ENCODE assay signal across 8 cellular contexts in genomic region chr3:61251174-61251972, GRCh38. TPM values are rescaled to one million over a fixed set of nuclear protein-coding genes. Genes with fewer than 3 reads are reported as not detected.
DNase-seq lines count a peak whose midpoint lies in the region; ATAC-seq and TF ChIP-seq lines count a peak whose summit lies in the region.

TSS of gene FHIT (minus strand) at chr3:61251452.

- no peaks in the 10 kb centered on the region for H3K36me3 Mint-ChIP-seq in activated T-cell treated with anti-CD3 and anti-CD28 coated beads, Interleukin-2, amount 50 U/mL, for 4 hours (ENCODE audit: insufficient read depth)

- H3K9me3 ChIP-seq in Panc1 (ENCODE audit: control insufficient read depth, insufficient read depth, low read depth, low read length) (no peaks in the 10 kb centered on the region), mucosa of stomach (ENCODE audit: control insufficient read depth, low read length) (no peaks in the 10 kb centered on the region)

- TF ChIP-seq CTCF in Panc1 (IDR thresholded peaks at IDR 0.05), result no peak

- H3K4me1 ChIP-seq in Panc1 (ENCODE audit: control insufficient read depth, insufficient read depth, low read length) (peaks cover 5% of the 10 kb centered on the region; the same call in 1 of the 2 replicates), mucosa of stomach (ENCODE audit: control insufficient read depth, insufficient read depth, low read length) (peaks cover 10% of the 10 kb centered on the region)

- BruUV-seq in Panc1 (replicated peaks; lab: Mats Ljungman, UMichigan), result no TSS peak

- DNase-seq in DMS79 (lab: John Stamatoyannopoulos, UW) (peak; percentile 47), Panc1 (ENCODE audit: low read depth, low spot score) (peak; percentile 42)
- peak; percentile 77 for DNase-seq in activated T-cell treated with anti-CD3 and anti-CD28 coated beads, Interleukin-2, amount 50 U/mL, for 4 hours
- DNase-seq in stimulated activated CD8-positive, alpha-beta memory T cell treated with anti-CD3 and anti-CD28 coated beads, Interleukin-4, amount 100 ng/mL, for 48 hours, result peak; percentile 93

- peak within 1 kb of the TSS; percentile 75 for H3K9ac ChIP-seq in mucosa of stomach (ENCODE audit: low read length)

- POLR2A ChIA-PET in Panc1 (lab: Charles Lee), result no interaction called here

- TF ChIP-seq RAD21 in Ishikawa (IDR thresholded peaks at IDR 0.05; ENCODE audit: low read depth), result no peak

- no peaks in the 10 kb centered on the region for H3K36me3 ChIP-seq in Panc1 (ENCODE audit: control insufficient read depth, insufficient read depth, low read length)
- no peaks in the 10 kb centered on the region for H3K36me3 ChIP-seq in mucosa of stomach (ENCODE audit: control insufficient read depth, insufficient read depth, low read length)

- peak; percentile 90 for ATAC-seq in GM21619 (IDR thresholded peaks at IDR 0.05; ENCODE audit: unreplicated experiment)
- peak; percentile 100 for ATAC-seq in Panc1
- ATAC-seq in activated T-cell treated with anti-CD3 and anti-CD28 coated beads, Interleukin-2, amount 50 U/mL, for 4 hours, result peak; percentile 98
- ATAC-seq in esophagus mucosa, result peak; percentile 99

- in situ Hi-C loops in Panc1 (cut with HindIII; ENCODE audit: low pct_unique_long_range_greater_than_20kb, low sequenced_read_pairs), result no loop called here

- H3K27me3 ChIP-seq in Panc1 (ENCODE audit: control insufficient read depth, insufficient read depth, low read length), result no peaks in the 10 kb centered on the region
- no peaks in the 10 kb centered on the region for H3K27me3 ChIP-seq in mucosa of stomach (ENCODE audit: control insufficient read depth, insufficient read depth, low read length)

- TF ChIP-seq EP300 in Ishikawa (IDR thresholded peaks at IDR 0.05; ENCODE audit: borderline replicate concordance), result no peak

- intact Hi-C loops in Panc1 (cut with micrococcal nuclease; ENCODE audit: unreplicated experiment), result no loop called here

- H3K27me3 Mint-ChIP-seq in activated T-cell treated with anti-CD3 and anti-CD28 coated beads, Interleukin-2, amount 50 U/mL, for 4 hours (ENCODE audit: low read depth), result peaks cover 4% of the 10 kb centered on the region

- CTCF ChIA-PET in Panc1 (lab: Charles Lee), result no interaction called here

- peaks cover 19% of the 10 kb centered on the region for H3K4me1 Mint-ChIP-seq in activated T-cell treated with anti-CD3 and anti-CD28 coated beads, Interleukin-2, amount 50 U/mL, for 4 hours (ENCODE audit: low read depth)

- H3K4me3 ChIP-seq in Panc1 (ENCODE audit: low read depth in 2 of 2, low read length in 2 of 2), result peak within 1 kb of the TSS; percentile 53 to 74
- H3K4me3 ChIP-seq in mucosa of stomach (ENCODE audit: low read length), result peak within 1 kb of the TSS; percentile 86

- no peaks in the 10 kb centered on the region for H3K9me3 Mint-ChIP-seq in activated T-cell treated with anti-CD3 and anti-CD28 coated beads, Interleukin-2, amount 50 U/mL, for 4 hours

- peak within 1 kb of the TSS; percentile 48 for H3K27ac ChIP-seq in Panc1 (ENCODE audit: low read length)

- H3K4me3 Mint-ChIP-seq in activated T-cell treated with anti-CD3 and anti-CD28 coated beads, Interleukin-2, amount 50 U/mL, for 4 hours, result peak within 1 kb of the TSS; percentile 87

TF ChIP-seq in Ishikawa, 13 proteins besides CTCF, POLR2A, EP300 and RAD21:
- TF ChIP-seq ZBTB7A (IDR thresholded peaks at IDR 0.05; ENCODE audit: low read depth), result no peak; the same call in 1 of the 2 replicates
- no peak for TF ChIP-seq CEBPB (IDR thresholded peaks at IDR 0.05)
- 0 out of 2 replicates have a peak, but pooled peaks have one; percentile 15 for TF ChIP-seq TCF12 (IDR thresholded peaks at IDR 0.05; ENCODE audit: low read depth)
- peak; percentile 46 for TF ChIP-seq USF1 (IDR thresholded peaks at IDR 0.05)
- TF ChIP-seq, protein P1, sequence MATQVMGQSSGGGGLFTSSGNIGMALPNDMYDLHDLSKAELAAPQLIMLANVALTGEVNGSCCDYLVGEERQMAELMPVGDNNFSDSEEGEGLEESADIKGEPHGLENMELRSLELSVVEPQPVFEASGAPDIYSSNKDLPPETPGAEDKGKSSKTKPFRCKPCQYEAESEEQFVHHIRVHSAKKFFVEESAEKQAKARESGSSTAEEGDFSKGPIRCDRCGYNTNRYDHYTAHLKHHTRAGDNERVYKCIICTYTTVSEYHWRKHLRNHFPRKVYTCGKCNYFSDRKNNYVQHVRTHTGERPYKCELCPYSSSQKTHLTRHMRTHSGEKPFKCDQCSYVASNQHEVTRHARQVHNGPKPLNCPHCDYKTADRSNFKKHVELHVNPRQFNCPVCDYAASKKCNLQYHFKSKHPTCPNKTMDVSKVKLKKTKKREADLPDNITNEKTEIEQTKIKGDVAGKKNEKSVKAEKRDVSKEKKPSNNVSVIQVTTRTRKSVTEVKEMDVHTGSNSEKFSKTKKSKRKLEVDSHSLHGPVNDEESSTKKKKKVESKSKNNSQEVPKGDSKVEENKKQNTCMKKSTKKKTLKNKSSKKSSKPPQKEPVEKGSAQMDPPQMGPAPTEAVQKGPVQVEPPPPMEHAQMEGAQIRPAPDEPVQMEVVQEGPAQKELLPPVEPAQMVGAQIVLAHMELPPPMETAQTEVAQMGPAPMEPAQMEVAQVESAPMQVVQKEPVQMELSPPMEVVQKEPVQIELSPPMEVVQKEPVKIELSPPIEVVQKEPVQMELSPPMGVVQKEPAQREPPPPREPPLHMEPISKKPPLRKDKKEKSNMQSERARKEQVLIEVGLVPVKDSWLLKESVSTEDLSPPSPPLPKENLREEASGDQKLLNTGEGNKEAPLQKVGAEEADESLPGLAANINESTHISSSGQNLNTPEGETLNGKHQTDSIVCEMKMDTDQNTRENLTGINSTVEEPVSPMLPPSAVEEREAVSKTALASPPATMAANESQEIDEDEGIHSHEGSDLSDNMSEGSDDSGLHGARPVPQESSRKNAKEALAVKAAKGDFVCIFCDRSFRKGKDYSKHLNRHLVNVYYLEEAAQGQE (IDR thresholded peaks at IDR 0.05; ENCODE audit: low read depth), result no peak
- TF ChIP-seq, protein P2, sequence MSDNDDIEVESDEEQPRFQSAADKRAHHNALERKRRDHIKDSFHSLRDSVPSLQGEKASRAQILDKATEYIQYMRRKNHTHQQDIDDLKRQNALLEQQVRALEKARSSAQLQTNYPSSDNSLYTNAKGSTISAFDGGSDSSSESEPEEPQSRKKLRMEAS (IDR thresholded peaks at IDR 0.05), result peak; percentile 54
- no peak for TF ChIP-seq TEAD4 (IDR thresholded peaks at IDR 0.05)
- no peak for TF ChIP-seq CREB1 (IDR thresholded peaks at IDR 0.05; ENCODE audit: low read depth)
- TF ChIP-seq YY1 (IDR thresholded peaks at IDR 0.05; ENCODE audit: low read depth), result peak; percentile 97
- no peak; the same call in 1 of the 2 replicates for TF ChIP-seq TAF1 (IDR thresholded peaks at IDR 0.05; ENCODE audit: low read depth)
- TF ChIP-seq EGR1 (IDR thresholded peaks at IDR 0.05), result no peak
- no peak for TF ChIP-seq FOXM1 (IDR thresholded peaks at IDR 0.05; ENCODE audit: borderline replicate concordance, low read depth)
- TF ChIP-seq NFIC (IDR thresholded peaks at IDR 0.05), result no peak

RNA-seq across cellular contexts. Expression of gene FHIT, which starts in this region (rescaled TPM):
- total RNA-seq in Panc1 (2021; ENCODE audit: unreplicated experiment), result 2.2 TPM
- polyA plus RNA-seq in Panc1 (2012; ENCODE audit: insufficient read length), result 0.58 TPM
- total RNA-seq in activated T-cell treated with anti-CD3 and anti-CD28 coated beads, Interleukin-2, amount 50 U/mL, for 4 hours, result 1 to 10 TPM in 2 of 3 donors, under 1 TPM in 1; 0.66 to 5.5 (median 2.4) TPM
- 10.5 TPM for total RNA-seq in esophagus mucosa

Comparison
In these comparisons a context has a peak if more than half of its experiments do, and no peak if none do; other contexts are left out.
1. Peak in every context shown above with its lines: DNase-seq, ATAC-seq, H3K4me3 ChIP-seq and H3K27ac ChIP-seq.
2. DNase-seq: peak in every context shown above with its lines; median percentile 93 in stimulated activated CD8-positive, alpha-beta memory T cell treated with anti-CD3 and anti-CD28 coated beads, Interleukin-4, amount 100 ng/mL, for 48 hours; 77 in activated T-cell treated with anti-CD3 and anti-CD28 coated beads, Interleukin-2, amount 50 U/mL, for 4 hours; 47 in DMS79; 42 in Panc1.